In the genomic region with DNA sequence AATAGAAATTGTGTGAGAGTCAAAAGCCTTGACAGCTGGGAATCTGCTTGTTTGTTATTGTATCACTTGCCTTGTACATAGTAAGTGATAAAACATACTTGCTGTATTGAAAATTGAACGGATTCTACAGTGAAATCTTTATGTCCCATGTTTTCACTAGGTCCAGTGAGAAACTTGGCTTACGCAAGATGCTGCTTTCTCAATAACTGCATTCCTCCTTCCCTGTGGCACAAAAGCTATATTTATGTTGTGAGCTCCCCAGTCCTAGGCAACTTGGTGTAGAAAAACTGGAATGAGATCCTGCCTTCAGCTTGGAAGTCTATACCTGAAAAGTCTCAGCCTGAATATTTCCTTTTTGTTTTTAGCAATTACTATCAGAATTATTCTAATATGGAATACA, we compare ENCODE assay signal across 17 cellular contexts.
"Had no signal": no experiment of that assay in that cellular context is flagged by ENCODE, and none has a peak within 500 bp of the region (broad histone marks: within the 10 kb centered on the region; RNA-seq: fewer than 3 reads in every experiment).

No MANE protein-coding gene starts in this region.

- H3K4me1 ChIP-seq: ascending aorta, esophagus muscularis mucosa, right atrium auricular region, tibial artery had no signal

- H3K27ac ChIP-seq: ascending aorta, esophagus muscularis mucosa, hepatocyte, right atrium auricular region, skin epidermis, tibial artery had no signal

- H3K36me3 ChIP-seq: ascending aorta, esophagus muscularis mucosa, right atrium auricular region, tibial artery had no signal

- DNase-seq: activated CD4-positive, alpha-beta T cell treated with anti-CD3 and anti-CD28 coated beads, Interleukin-2, amount 10 ng/mL, durations not matched to agents 7 days and 5 days; activated CD8-positive, alpha-beta T cell treated with anti-CD3 and anti-CD28 coated beads, Interleukin-2, amount 10 ng/mL, durations not matched to agents 7 days and 5 days; activated naive CD4-positive, alpha-beta T cell treated with anti-CD3 and anti-CD28 coated beads, Interleukin-2, amount 10 ng/mL, durations not matched to agents 7 days and 5 days; activated naive CD8-positive, alpha-beta T cell treated with anti-CD3 and anti-CD28 coated beads, Interleukin-2, amount 50 U/mL, for 24 hours; activated T-cell treated with anti-CD3 and anti-CD28 coated beads, Interleukin-2, amount 50 U/mL, for 24 hours; cerebellar nuclear complex; effector CD4-positive, alpha-beta T cell; nucleus accumbens; stimulated activated naive CD8-positive, alpha-beta T cell treated with anti-CD3 and anti-CD28 coated beads, Interleukin-15, Interleukin-2, amounts not matched to agents 100 U/mL and 50 U/mL, for 24 hours; substantia nigra; tibial artery had no signal

- H3K27me3 ChIP-seq: ascending aorta, esophagus muscularis mucosa, hepatocyte, right atrium auricular region, tibial artery had no signal

- H3K4me3 ChIP-seq: ascending aorta, esophagus muscularis mucosa, hepatocyte, lung, right atrium auricular region, skin epidermis, tibial artery had no signal

- H3K9me3 ChIP-seq: ascending aorta, esophagus muscularis mucosa, right atrium auricular region had no signal
